Comparison of ENCODE assay signal across 8 cellular contexts in the genomic region with DNA sequence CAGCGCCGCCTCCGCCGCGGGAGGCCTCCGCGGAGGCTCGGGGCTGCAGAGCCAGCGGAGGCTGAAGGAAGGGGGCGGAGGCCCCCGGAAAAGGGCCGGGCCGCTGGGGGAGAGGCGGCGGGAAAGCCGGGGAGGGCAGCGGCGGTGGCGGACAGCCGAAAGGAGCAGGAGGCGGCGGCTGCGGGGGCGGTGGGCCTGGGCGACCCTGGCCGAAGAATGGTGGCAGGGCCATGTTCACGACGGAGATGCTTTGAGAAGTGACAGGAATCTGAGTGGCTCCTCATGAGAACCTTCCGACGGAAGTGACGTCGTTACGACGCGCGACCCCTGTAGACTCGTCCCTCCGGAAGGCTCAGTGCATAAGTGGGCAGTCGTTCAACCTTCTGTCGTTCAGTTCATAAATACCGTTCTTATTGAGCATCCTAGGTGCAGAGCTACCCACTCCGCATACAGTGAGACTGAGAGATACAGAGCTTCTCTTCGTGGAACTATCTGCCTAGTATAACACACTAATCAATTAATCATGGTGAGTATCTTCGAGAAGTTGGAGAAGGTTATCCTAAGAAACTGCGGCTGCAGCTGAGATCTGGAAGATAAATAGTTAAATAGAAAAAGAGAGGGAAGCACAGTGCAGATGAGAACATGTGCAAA. TPM values are rescaled to one million over a fixed set of nuclear protein-coding genes. Genes with fewer than 3 reads are reported as not detected.
DNase-seq lines count a peak whose midpoint lies in the region; ATAC-seq, FAIRE-seq and TF ChIP-seq lines count a peak whose summit lies in the region.

A gene with protein sequence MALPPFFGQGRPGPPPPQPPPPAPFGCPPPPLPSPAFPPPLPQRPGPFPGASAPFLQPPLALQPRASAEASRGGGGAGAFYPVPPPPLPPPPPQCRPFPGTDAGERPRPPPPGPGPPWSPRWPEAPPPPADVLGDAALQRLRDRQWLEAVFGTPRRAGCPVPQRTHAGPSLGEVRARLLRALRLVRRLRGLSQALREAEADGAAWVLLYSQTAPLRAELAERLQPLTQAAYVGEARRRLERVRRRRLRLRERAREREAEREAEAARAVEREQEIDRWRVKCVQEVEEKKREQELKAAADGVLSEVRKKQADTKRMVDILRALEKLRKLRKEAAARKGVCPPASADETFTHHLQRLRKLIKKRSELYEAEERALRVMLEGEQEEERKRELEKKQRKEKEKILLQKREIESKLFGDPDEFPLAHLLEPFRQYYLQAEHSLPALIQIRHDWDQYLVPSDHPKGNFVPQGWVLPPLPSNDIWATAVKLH (minus strand): TSS at position 259 of the 651 bp plus-strand sequence. CDS start 27 bp downstream, at position 232.

- intact Hi-C loops in A673 (cut with micrococcal nuclease; ENCODE audit: unreplicated experiment) = no loop called here

- BruUV-seq in A673 (replicated peaks; lab: Mats Ljungman, UMichigan) = TSS peak; percentile 96

- no peaks in the 10 kb centered on the region for H3K36me3 Mint-ChIP-seq in immature natural killer cell

- DNase-seq in A673 (ENCODE audit: low spot score) (peak; percentile 96), NCI-H2227 (lab: John Stamatoyannopoulos, UW; ENCODE audit: unreplicated experiment) (peak; percentile 90), bronchial epithelial cell (ENCODE audit: low read depth) (peak; percentile 82), immature natural killer cell (peak; percentile 79 to 87 (median 85)), smooth muscle cell of the brain vasculature (ENCODE audit: low read depth, low spot score) (peak; percentile 75)

- CTCF ChIA-PET in A673 (lab: Charles Lee) = interaction anchor here (0.7 kb wide), 1 partner anchor 148 kb away, joined by 3 read pairs; no protein-coding TSS in a partner anchor

- peak; percentile 92 for ATAC-seq in GM18868 (IDR thresholded peaks at IDR 0.05; ENCODE audit: unreplicated experiment)
- ATAC-seq in HG03135 (IDR thresholded peaks at IDR 0.05; ENCODE audit: unreplicated experiment) = peak; percentile 88

- peak within 1 kb of the TSS; percentile 77 for H3K27ac ChIP-seq in A673 (ENCODE audit: low read depth, low read length, poor library complexity, severe bottlenecking)

- no peaks in the 10 kb centered on the region for H3K9me3 ChIP-seq in A673 (ENCODE audit: low read depth, low read length, poor library complexity, severe bottlenecking)

- peaks cover 32 to 38% of the 10 kb centered on the region in 2 donors for H3K4me1 Mint-ChIP-seq in immature natural killer cell

- H3K36me3 ChIP-seq in A673 (ENCODE audit: insufficient read depth, low read length, poor library complexity, severe bottlenecking) = peaks cover 9% of the 10 kb centered on the region
- H3K36me3 ChIP-seq in bronchial epithelial cell (ENCODE audit: control insufficient read depth, insufficient read depth, low read length) = peaks cover 9% of the 10 kb centered on the region

- TF ChIP-seq CTCF in A673 (conservative IDR thresholded peaks at IDR 0.05; ENCODE audit: low read depth, low read length) = no peak
- TF ChIP-seq CTCF in WI38 (IDR thresholded peaks at IDR 0.05; ENCODE audit: low read depth, low read length) = no peak
- TF ChIP-seq CTCF in bronchial epithelial cell (IDR thresholded peaks at IDR 0.05; ENCODE audit: insufficient read depth, low read length, severe bottlenecking) = no peak

- no peaks in the 10 kb centered on the region for H3K27me3 ChIP-seq in A673 (replicated peaks; ENCODE audit: insufficient read depth, low read depth, low read length, poor library complexity)
- no peaks in the 10 kb centered on the region for H3K27me3 ChIP-seq in bronchial epithelial cell (ENCODE audit: control insufficient read depth, insufficient read depth, low read length)

- H3K9me3 Mint-ChIP-seq in immature natural killer cell = no peaks in the 10 kb centered on the region

- H3K4me3 Mint-ChIP-seq in immature natural killer cell = peak within 1 kb of the TSS; percentile 88 to 95 (median 91)

- H3K4me1 ChIP-seq in A673 (ENCODE audit: insufficient read depth, low read length, poor library complexity, severe bottlenecking) = peaks cover 5% of the 10 kb centered on the region

- peak within 1 kb of the TSS; percentile 96 for H3K4me3 ChIP-seq in A673 (ENCODE audit: low read depth, low read length, poor library complexity, severe bottlenecking)
- peak within 1 kb of the TSS; percentile 78 for H3K4me3 ChIP-seq in WI38 (ENCODE audit: low read depth, low read length)
- peak within 1 kb of the TSS; percentile 71 for H3K4me3 ChIP-seq in bronchial epithelial cell (ENCODE audit: low read depth, low read length)

- H3K27me3 Mint-ChIP-seq in immature natural killer cell (ENCODE audit: low read depth in 3 of 3) = peaks cover 5 to 7% (median 6%) of the 10 kb centered on the region in 3 donors

- FAIRE-seq in bronchial epithelial cell (lab: Jason Lieb, UNC) = no peak

- POLR2A ChIA-PET in A673 (lab: Charles Lee; ENCODE audit: low non-redundant PET) = no interaction called here

- H3K27ac Mint-ChIP-seq in immature natural killer cell = peak within 1 kb of the TSS; percentile 87 to 97 (median 94)

RNA-seq across cellular contexts. Expression of the gene that starts here (rescaled TPM):
- total RNA-seq in A673 (2021) (30.7 and 39.1 TPM in 2 replicates), bronchial epithelial cell (10.0 and 10.3 TPM in 2 replicates)
- 10 to 100 TPM in 2 of 3 donors, 1 to 10 TPM in 1; 8.9 to 14.7 (median 14.4) TPM for polyA plus RNA-seq in immature natural killer cell

Comparison
In these comparisons a context has a peak if more than half of its experiments do, and no peak if none do; other contexts are left out.
1. Peak in every context shown above with its lines: DNase-seq, ATAC-seq, H3K4me3 ChIP-seq and H3K27ac ChIP-seq.